8 cellular contexts compared by ENCODE assay signal in genomic region chr3:122562923-122563716, GRCh38.
DNase-seq lines count a peak whose midpoint lies in the region; ATAC-seq and TF ChIP-seq lines count a peak whose summit lies in the region.

No MANE protein-coding gene starts in this region.

- peak overlapping the region; percentile 78 for H3K4me2 ChIP-seq in Loucy (ENCODE audit: low read depth, low read length, poor library complexity, severe bottlenecking)

- no peaks in the 10 kb centered on the region for H3K27me3 ChIP-seq in Loucy (ENCODE audit: insufficient read depth, low read length, poor library complexity, severe bottlenecking)
- no peaks in the 10 kb centered on the region for H3K27me3 ChIP-seq in duodenal mucosa (ENCODE audit: control insufficient read depth in 1 of 2, insufficient read depth in 2 of 2, low read length in 2 of 2)
- H3K27me3 ChIP-seq in neuron (ENCODE audit: insufficient read depth, low read length): no peaks in the 10 kb centered on the region

- no peaks in the 10 kb centered on the region for H4K20me1 ChIP-seq in Loucy (ENCODE audit: insufficient read depth, low read length, poor library complexity, severe bottlenecking)

- ATAC-seq in GM19467 (IDR thresholded peaks at IDR 0.05; ENCODE audit: unreplicated experiment) (no peak), GM18870 (IDR thresholded peaks at IDR 0.05; ENCODE audit: unreplicated experiment) (no peak)

- H3K9me2 ChIP-seq in Loucy (replicated peaks; ENCODE audit: low read depth, low read length): no peaks in the 10 kb centered on the region

- peaks cover 27% of the 10 kb centered on the region for H3K79me2 ChIP-seq in Loucy (ENCODE audit: insufficient read depth, low read length)

- TF ChIP-seq CTCF in C4-2B (conservative IDR thresholded peaks at IDR 0.05): no peak
- no peak for TF ChIP-seq CTCF in Loucy (conservative IDR thresholded peaks at IDR 0.05; ENCODE audit: low read length)

- peak overlapping the region; percentile 82 for H2AFZ ChIP-seq in Loucy (ENCODE audit: low read length)
- peak overlapping the region; percentile 89 for H2AFZ ChIP-seq in neuron (ENCODE audit: low read depth, low read length)

- H3K9me3 ChIP-seq in Loucy (ENCODE audit: insufficient read depth, low read depth, low read length) (no peaks in the 10 kb centered on the region), duodenal mucosa (ENCODE audit: control insufficient read depth in 1 of 2, low read length in 2 of 2) (no peaks in the 10 kb centered on the region), neuron (ENCODE audit: low read length) (no peaks in the 10 kb centered on the region)

- H3K9ac ChIP-seq in Loucy (ENCODE audit: low read depth, low read length, poor library complexity, severe bottlenecking) (peak overlapping the region; percentile 86), duodenal mucosa (ENCODE audit: low read depth in 1 of 2, low read length in 2 of 2) (peak overlapping the region; percentile 65 to 95)

- no peaks in the 10 kb centered on the region for H3F3A ChIP-seq in Loucy (ENCODE audit: low read depth)

- H3K4me1 ChIP-seq in Loucy (ENCODE audit: insufficient read depth, low read length, poor library complexity, severe bottlenecking) (peaks cover 38% of the 10 kb centered on the region), duodenal mucosa (ENCODE audit: control insufficient read depth in 1 of 2, insufficient read depth in 2 of 2, low read length in 2 of 2) (peaks cover 20 to 25% of the 10 kb centered on the region in 2 donors), neuron (ENCODE audit: insufficient read depth, low read length) (peaks cover 9% of the 10 kb centered on the region)

- H3K27ac ChIP-seq in C4-2B: peak overlapping the region; percentile 84
- H3K27ac ChIP-seq in duodenal mucosa (ENCODE audit: low read depth, low read length): no peak overlapping the region

- DNase-seq in OCI-M2 (lab: John Stamatoyannopoulos, UW; ENCODE audit: unreplicated experiment) (no peak), NAMALWA (ENCODE audit: low spot score) (no peak)

- peak overlapping the region; percentile 84 for H3K4me3 ChIP-seq in Loucy (ENCODE audit: low read length, poor library complexity, severe bottlenecking)
- H3K4me3 ChIP-seq in duodenal mucosa (ENCODE audit: low read depth in 1 of 2, low read length in 2 of 2): peak overlapping the region; percentile 73 to 94
- peak overlapping the region; percentile 68 for H3K4me3 ChIP-seq in neuron (ENCODE audit: low read length)

- H3K36me3 ChIP-seq in Loucy (ENCODE audit: insufficient read depth, low read length) (no peaks in the 10 kb centered on the region), duodenal mucosa (ENCODE audit: control insufficient read depth in 1 of 2, insufficient read depth in 2 of 2, low read length in 2 of 2) (peaks cover 8 to 36% of the 10 kb centered on the region in 2 donors), neuron (ENCODE audit: insufficient read depth, low read length) (peaks cover 8% of the 10 kb centered on the region)
